Comparison of ENCODE assay signal across 1 cellular context in the genomic region with DNA sequence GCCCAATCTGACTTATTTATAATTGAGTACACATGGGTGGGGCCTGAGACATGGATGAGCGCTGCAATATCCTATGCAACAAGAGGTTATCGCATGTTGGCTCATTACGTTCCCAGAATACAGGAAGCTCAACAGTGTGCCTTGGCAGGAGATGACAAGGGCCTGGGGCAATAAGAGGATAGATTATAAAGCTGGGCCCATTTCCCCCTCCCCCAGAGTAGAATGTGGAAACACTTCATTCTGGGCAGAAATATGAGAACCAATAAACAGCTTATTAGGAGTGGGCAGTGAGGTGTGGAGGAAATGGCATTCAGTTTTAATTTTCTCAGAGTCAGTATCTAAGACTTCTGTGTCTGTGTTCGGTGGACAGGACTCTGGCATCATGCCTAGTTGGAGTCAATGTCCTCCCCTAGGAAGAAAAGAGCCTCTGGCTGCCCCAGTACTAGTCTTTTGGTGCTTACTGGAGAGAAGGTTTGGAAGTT.
A peak's percentile ranks its signal among the peaks of the same experiment; 100 is the strongest.
TF ChIP-seq lines count a peak whose summit lies in the region.

No MANE protein-coding gene starts in this region.

TF ChIP-seq in HEK293, 187 proteins besides CTCF, POLR2A, EP300 and RAD21 (continued from another document):
- TF ChIP-seq PRDM4 (tag by site-specific recombination; IDR thresholded peaks at IDR 0.05) (peak; percentile 87), TSHZ1 (tag by site-specific recombination; IDR thresholded peaks at IDR 0.05; ENCODE audit: borderline replicate concordance) (0 out of 2 replicates have a peak, but pooled peaks have one; percentile 27), OSR2 (tag by site-specific recombination; IDR thresholded peaks at IDR 0.05) (peak; percentile 69; the same call in 1 of the 2 replicates), SCRT1 (tag by site-specific recombination; IDR thresholded peaks at IDR 0.05; ENCODE audit: borderline replicate concordance) (peak; percentile 74), ZNF701 (tag by site-specific recombination; IDR thresholded peaks at IDR 0.05) (no peak), ZNF366 (tag by site-specific recombination; conservative IDR thresholded peaks at IDR 0.05) (0 out of 2 replicates have a peak, but pooled peaks have one; percentile 18), ZNF629 (tag by site-specific recombination; IDR thresholded peaks at IDR 0.05) (peak; percentile 21; the same call in 1 of the 2 replicates), ZSCAN23 (tag by site-specific recombination; IDR thresholded peaks at IDR 0.05) (no peak), ZNF571 (tag by site-specific recombination; IDR thresholded peaks at IDR 0.05) (no peak), ZBTB21 (tag by site-specific recombination; IDR thresholded peaks at IDR 0.05) (0 out of 2 replicates have a peak, but pooled peaks have one; percentile 20), ZEB2 (tag by site-specific recombination; IDR thresholded peaks at IDR 0.05) (0 out of 2 replicates have a peak, but pooled peaks have one; percentile 41), ZBTB17 (tag by site-specific recombination; IDR thresholded peaks at IDR 0.05) (peak; percentile 85), ZNF501 (tag by site-specific recombination; IDR thresholded peaks at IDR 0.05) (0 out of 2 replicates have a peak, but pooled peaks have one; percentile 31), YY1 (tag by site-specific recombination; IDR thresholded peaks at IDR 0.05) (no peak), ZFHX2 (tag by site-specific recombination; conservative IDR thresholded peaks at IDR 0.05) (peak; percentile 45), GLI2 (tag by site-specific recombination; IDR thresholded peaks at IDR 0.05; ENCODE audit: borderline replicate concordance, low read depth) (no peak), ZFP69B (tag by site-specific recombination; IDR thresholded peaks at IDR 0.05) (peak; percentile 77; the same call in 1 of the 2 replicates), PRDM10 (tag by site-specific recombination; IDR thresholded peaks at IDR 0.05) (peak; percentile 38), ZNF645 (tag by site-specific recombination; IDR thresholded peaks at IDR 0.05) (no peak), ZNF843 (tag by site-specific recombination; IDR thresholded peaks at IDR 0.05) (peak; percentile 72), TRIM28 (IDR thresholded peaks at IDR 0.05; ENCODE audit: borderline replicate concordance, low read length) (no peak), HOXD13 (CRISPR knock-in tag; IDR thresholded peaks at IDR 0.05; ENCODE audit: borderline replicate concordance) (no peak), ZNF426 (tag by site-specific recombination; IDR thresholded peaks at IDR 0.05) (no peak), GLIS1 (tag by site-specific recombination; IDR thresholded peaks at IDR 0.05) (peak; percentile 51), MZF1 (tag by site-specific recombination; IDR thresholded peaks at IDR 0.05; ENCODE audit: borderline replicate concordance) (0 out of 2 replicates have a peak, but pooled peaks have one; percentile 18), PATZ1 (tag by site-specific recombination; IDR thresholded peaks at IDR 0.05) (0 out of 2 replicates have a peak, but pooled peaks have one; percentile 33), KLF1 (tag by site-specific recombination; IDR thresholded peaks at IDR 0.05) (no peak), ZNF623 (tag by site-specific recombination; IDR thresholded peaks at IDR 0.05) (peak; percentile 76)
- TF ChIP-seq, protein P1, sequence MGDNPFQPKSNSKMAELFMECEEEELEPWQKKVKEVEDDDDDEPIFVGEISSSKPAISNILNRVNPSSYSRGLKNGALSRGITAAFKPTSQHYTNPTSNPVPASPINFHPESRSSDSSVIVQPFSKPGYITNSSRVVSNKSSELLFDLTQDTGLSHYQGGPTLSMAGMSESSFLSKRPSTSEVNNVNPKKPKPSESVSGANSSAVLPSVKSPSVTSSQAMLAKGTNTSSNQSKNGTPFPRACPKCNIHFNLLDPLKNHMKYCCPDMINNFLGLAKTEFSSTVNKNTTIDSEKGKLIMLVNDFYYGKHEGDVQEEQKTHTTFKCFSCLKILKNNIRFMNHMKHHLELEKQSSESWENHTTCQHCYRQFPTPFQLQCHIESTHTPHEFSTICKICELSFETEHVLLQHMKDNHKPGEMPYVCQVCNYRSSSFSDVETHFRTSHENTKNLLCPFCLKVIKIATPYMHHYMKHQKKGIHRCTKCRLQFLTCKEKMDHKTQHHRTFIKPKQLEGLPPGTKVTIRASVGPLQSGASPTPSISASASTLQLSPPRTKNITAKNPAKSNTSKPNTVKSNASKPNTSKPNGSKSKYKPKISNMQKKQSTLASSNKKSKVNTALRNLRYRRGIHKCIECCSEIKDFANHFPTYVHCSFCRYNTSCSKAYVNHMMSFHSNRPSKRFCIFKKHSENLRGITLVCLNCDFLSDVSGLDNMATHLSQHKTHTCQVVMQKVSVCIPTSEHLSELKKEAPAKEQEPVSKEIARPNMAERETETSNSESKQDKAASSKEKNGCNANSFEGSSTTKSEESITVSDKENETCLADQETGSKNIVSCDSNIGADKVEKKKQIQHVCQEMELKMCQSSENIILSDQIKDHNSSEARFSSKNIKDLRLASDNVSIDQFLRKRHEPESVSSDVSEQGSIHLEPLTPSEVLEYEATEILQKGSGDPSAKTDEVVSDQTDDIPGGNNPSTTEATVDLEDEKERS (tag by site-specific recombination; IDR thresholded peaks at IDR 0.05) = no peak
- TF ChIP-seq, protein P2, sequence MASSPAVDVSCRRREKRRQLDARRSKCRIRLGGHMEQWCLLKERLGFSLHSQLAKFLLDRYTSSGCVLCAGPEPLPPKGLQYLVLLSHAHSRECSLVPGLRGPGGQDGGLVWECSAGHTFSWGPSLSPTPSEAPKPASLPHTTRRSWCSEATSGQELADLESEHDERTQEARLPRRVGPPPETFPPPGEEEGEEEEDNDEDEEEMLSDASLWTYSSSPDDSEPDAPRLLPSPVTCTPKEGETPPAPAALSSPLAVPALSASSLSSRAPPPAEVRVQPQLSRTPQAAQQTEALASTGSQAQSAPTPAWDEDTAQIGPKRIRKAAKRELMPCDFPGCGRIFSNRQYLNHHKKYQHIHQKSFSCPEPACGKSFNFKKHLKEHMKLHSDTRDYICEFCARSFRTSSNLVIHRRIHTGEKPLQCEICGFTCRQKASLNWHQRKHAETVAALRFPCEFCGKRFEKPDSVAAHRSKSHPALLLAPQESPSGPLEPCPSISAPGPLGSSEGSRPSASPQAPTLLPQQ (tag by site-specific recombination; IDR thresholded peaks at IDR 0.05) = peak; percentile 58; the same call in 1 of the 2 replicates
- TF ChIP-seq, protein P3, sequence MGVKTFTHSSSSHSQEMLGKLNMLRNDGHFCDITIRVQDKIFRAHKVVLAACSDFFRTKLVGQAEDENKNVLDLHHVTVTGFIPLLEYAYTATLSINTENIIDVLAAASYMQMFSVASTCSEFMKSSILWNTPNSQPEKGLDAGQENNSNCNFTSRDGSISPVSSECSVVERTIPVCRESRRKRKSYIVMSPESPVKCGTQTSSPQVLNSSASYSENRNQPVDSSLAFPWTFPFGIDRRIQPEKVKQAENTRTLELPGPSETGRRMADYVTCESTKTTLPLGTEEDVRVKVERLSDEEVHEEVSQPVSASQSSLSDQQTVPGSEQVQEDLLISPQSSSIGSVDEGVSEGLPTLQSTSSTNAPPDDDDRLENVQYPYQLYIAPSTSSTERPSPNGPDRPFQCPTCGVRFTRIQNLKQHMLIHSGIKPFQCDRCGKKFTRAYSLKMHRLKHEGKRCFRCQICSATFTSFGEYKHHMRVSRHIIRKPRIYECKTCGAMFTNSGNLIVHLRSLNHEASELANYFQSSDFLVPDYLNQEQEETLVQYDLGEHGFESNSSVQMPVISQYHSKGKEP (tag by site-specific recombination; IDR thresholded peaks at IDR 0.05) = peak; percentile 93
- TF ChIP-seq, protein P4, sequence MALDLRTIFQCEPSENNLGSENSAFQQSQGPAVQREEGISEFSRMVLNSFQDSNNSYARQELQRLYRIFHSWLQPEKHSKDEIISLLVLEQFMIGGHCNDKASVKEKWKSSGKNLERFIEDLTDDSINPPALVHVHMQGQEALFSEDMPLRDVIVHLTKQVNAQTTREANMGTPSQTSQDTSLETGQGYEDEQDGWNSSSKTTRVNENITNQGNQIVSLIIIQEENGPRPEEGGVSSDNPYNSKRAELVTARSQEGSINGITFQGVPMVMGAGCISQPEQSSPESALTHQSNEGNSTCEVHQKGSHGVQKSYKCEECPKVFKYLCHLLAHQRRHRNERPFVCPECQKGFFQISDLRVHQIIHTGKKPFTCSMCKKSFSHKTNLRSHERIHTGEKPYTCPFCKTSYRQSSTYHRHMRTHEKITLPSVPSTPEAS (tag by site-specific recombination; IDR thresholded peaks at IDR 0.05) = no peak
